Comparison of ENCODE assay signal across 7 cellular contexts in the genomic region with DNA sequence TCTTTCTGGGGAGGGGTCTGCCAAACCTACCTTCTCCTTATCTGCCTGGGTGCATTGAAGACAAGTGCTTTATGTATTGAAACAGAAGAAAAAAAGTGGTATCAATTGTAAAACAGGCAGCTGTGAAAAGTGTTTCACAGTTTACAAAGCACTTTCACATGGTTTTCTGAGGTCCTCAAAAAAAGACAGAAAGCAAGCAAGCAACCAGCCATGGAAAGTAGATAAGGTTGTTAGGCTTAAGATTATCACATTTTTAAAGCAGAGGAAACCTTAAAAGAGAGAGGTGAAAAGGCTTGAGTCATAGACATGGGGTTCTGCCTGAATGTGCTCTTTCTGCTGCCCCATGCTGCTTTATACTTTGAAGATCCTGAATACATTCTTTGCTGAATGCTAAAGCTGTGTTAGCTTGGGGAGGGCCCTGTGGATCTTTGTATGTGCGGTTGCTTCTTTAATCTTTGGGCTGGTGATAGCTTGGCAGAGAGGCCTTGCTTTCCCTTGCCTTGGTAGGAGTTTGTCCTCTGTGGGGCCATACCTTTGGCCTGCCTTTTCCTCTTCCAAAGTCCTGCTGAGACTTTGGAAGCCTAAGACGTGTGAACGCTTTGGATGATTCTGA. TPM values are rescaled to one million over a fixed set of nuclear protein-coding genes. Genes with fewer than 3 reads are reported as not detected.
A peak's percentile ranks its signal among the peaks of the same experiment; 100 is the strongest.
DNase-seq lines count a peak whose midpoint lies in the region; ATAC-seq lines count a peak whose summit lies in the region.

No MANE protein-coding gene starts in this region.

- H3K27ac ChIP-seq in HUES6 (ENCODE audit: low read depth, low read length): no peak overlapping the region; the same call in 1 of the 2 replicates
- no peak overlapping the region for H3K27ac ChIP-seq in iPS-18a (ENCODE audit: low read length)
- peak overlapping the region; percentile 73 for H3K27ac ChIP-seq in stomach smooth muscle (ENCODE audit: low read length)
- H3K27ac ChIP-seq in aorta (ENCODE audit: low read depth in 1 of 2, low read length in 2 of 2): peak overlapping the region in 1 of 2 donors; percentile 29

- no peak for DNase-seq in GDM1 (lab: John Stamatoyannopoulos, UW)
- no peak for DNase-seq in aorta

- H3K4me3 ChIP-seq in HUES6 (ENCODE audit: low read depth, low read length): peak overlapping the region; percentile 72
- H3K4me3 ChIP-seq in iPS-18a (ENCODE audit: low read length): peak overlapping the region; percentile 72
- peak overlapping the region; percentile 89 to 94 for H3K4me3 ChIP-seq in stomach smooth muscle (ENCODE audit: low read length in 2 of 2)
- H3K4me3 ChIP-seq in aorta (ENCODE audit: low read length in 2 of 2): peak overlapping the region in 1 of 2 donors; percentile 69

- intact Hi-C loops in aorta (cut with DNase I): loop anchor here (5.0 kb wide), 3 partner anchors 39 to 184 kb away; a partner anchor contains a TSS

- ATAC-seq in activated T-helper 17 cell treated with anti-CD3 and anti-CD28 coated beads, Interleukin-2, amount 50 U/mL, for 72 hours (replicated peaks): peak; percentile 43
- no peak for ATAC-seq in GM19452 (IDR thresholded peaks at IDR 0.05; ENCODE audit: unreplicated experiment)
- no peak for ATAC-seq in aorta (ENCODE audit: low FRiP score)

- H3K4me1 ChIP-seq in HUES6 (ENCODE audit: control insufficient read depth, insufficient read depth, low read length) (peaks cover 54% of the 10 kb centered on the region), iPS-18a (ENCODE audit: control insufficient read depth, low read depth, low read length) (peaks cover 33% of the 10 kb centered on the region), stomach smooth muscle (ENCODE audit: control insufficient read depth, insufficient read depth, low read length) (peaks cover 35% of the 10 kb centered on the region), aorta (ENCODE audit: control insufficient read depth in 1 of 2, insufficient read depth in 2 of 2, low read length in 2 of 2) (peaks cover 0 to 13% of the 10 kb centered on the region in 2 donors)

- H3K9ac ChIP-seq in HUES6 (ENCODE audit: low read length) (peak overlapping the region; percentile 83), iPS-18a (ENCODE audit: low read length) (no peak overlapping the region), stomach smooth muscle (ENCODE audit: low read length in 2 of 2) (peak overlapping the region; percentile 80 to 95)

- peaks cover 39% of the 10 kb centered on the region for H3K4me1 Mint-ChIP-seq in activated T-helper 17 cell treated with anti-CD3 and anti-CD28 coated beads, Interleukin-2, amount 50 U/mL, for 72 hours

- no peaks in the 10 kb centered on the region for H3K36me3 ChIP-seq in HUES6 (ENCODE audit: control insufficient read depth, insufficient read depth, low read length)
- H3K36me3 ChIP-seq in iPS-18a (ENCODE audit: control insufficient read depth, low read depth, low read length): no peaks in the 10 kb centered on the region
- peaks cover 0 to 6% of the 10 kb centered on the region in 2 donors for H3K36me3 ChIP-seq in stomach smooth muscle (ENCODE audit: control insufficient read depth in 2 of 2, insufficient read depth in 2 of 2, low read length in 2 of 2)
- no peaks in the 10 kb centered on the region for H3K36me3 ChIP-seq in aorta (ENCODE audit: control insufficient read depth in 1 of 2, insufficient read depth in 2 of 2, low read length in 1 of 2)

- H3K9me3 ChIP-seq in HUES6 (ENCODE audit: control insufficient read depth, insufficient read depth, low read depth, low read length) (no peaks in the 10 kb centered on the region), iPS-18a (ENCODE audit: control insufficient read depth, low read depth, low read length) (no peaks in the 10 kb centered on the region), stomach smooth muscle (ENCODE audit: control insufficient read depth in 2 of 2, low read length in 2 of 2) (no peaks in the 10 kb centered on the region), aorta (ENCODE audit: control insufficient read depth, low read length) (no peaks in the 10 kb centered on the region)

- no peaks in the 10 kb centered on the region for H3K27me3 Mint-ChIP-seq in activated T-helper 17 cell treated with anti-CD3 and anti-CD28 coated beads, Interleukin-2, amount 50 U/mL, for 72 hours

- peak overlapping the region; percentile 97 for H3K27ac Mint-ChIP-seq in activated T-helper 17 cell treated with anti-CD3 and anti-CD28 coated beads, Interleukin-2, amount 50 U/mL, for 72 hours

- H3K36me3 Mint-ChIP-seq in activated T-helper 17 cell treated with anti-CD3 and anti-CD28 coated beads, Interleukin-2, amount 50 U/mL, for 72 hours (ENCODE audit: low read depth): peaks cover 58% of the 10 kb centered on the region

- WGBS in aorta, 2 donors: 10 to 19% methylated on average over 3 of the region's 3 CpGs

- peak overlapping the region; percentile 97 for H3K4me3 Mint-ChIP-seq in activated T-helper 17 cell treated with anti-CD3 and anti-CD28 coated beads, Interleukin-2, amount 50 U/mL, for 72 hours

- H3K27me3 ChIP-seq in HUES6 (ENCODE audit: control insufficient read depth, insufficient read depth, low read length) (peaks cover 23% of the 10 kb centered on the region), iPS-18a (ENCODE audit: control insufficient read depth, insufficient read depth, low read length) (peaks cover 47% of the 10 kb centered on the region), stomach smooth muscle (ENCODE audit: control insufficient read depth in 1 of 2, insufficient read depth in 2 of 2, low read length in 2 of 2) (no peaks in the 10 kb centered on the region), aorta (ENCODE audit: control insufficient read depth in 1 of 2, insufficient read depth in 2 of 2, low read length in 1 of 2) (no peaks in the 10 kb centered on the region)

- no peaks in the 10 kb centered on the region for H3K9me3 Mint-ChIP-seq in activated T-helper 17 cell treated with anti-CD3 and anti-CD28 coated beads, Interleukin-2, amount 50 U/mL, for 72 hours

RNA-seq across cellular contexts. Expression of a gene that starts 2.6 kb away (rescaled TPM):
- 10 to 100 TPM; 57.0 to 94.9 TPM for total RNA-seq in activated T-helper 17 cell treated with anti-CD3 and anti-CD28 coated beads, Interleukin-2, amount 50 U/mL, for 72 hours
- total RNA-seq in aorta: 10 to 100 TPM; 65.9 to 90.8 TPM
- 10 to 100 TPM in 1 of 2 donors, 1 to 10 TPM in 1; 7.1 to 44.1 TPM for polyA plus RNA-seq in aorta
